23 cellular contexts compared by ENCODE assay signal in genomic region chr10:98252451-98252850, GRCh38. TPM values are rescaled to one million over a fixed set of nuclear protein-coding genes. Genes with fewer than 3 reads are reported as not detected.
A peak's percentile ranks its signal among the peaks of the same experiment; 100 is the strongest.
DNase-seq lines count a peak whose midpoint lies in the region; ATAC-seq, FAIRE-seq and TF ChIP-seq lines count a peak whose summit lies in the region.
"Had no signal": no experiment of that assay in that cellular context is flagged by ENCODE, and none has a peak within 500 bp of the region (broad histone marks: within the 10 kb centered on the region; RNA-seq: fewer than 3 reads in every experiment).

No MANE protein-coding gene starts in this region.

- H3K9ac ChIP-seq in BLaER1: no peak overlapping the region
- H3K9ac ChIP-seq in GM23248: no peak overlapping the region
- H3K9ac ChIP-seq in GM12878 (ENCODE audit: control insufficient read depth, insufficient read depth, low read length): no peak overlapping the region
- no peak overlapping the region for H3K9ac ChIP-seq in mesenchymal stem cell (ENCODE audit: low read length)

- no peak for TF ChIP-seq RAD21 in GM12878 (IDR thresholded peaks at IDR 0.05; ENCODE audit: insufficient read depth, low read depth, low read length)

- H3K14ac ChIP-seq in mesenchymal stem cell (ENCODE audit: low read length in 2 of 2): no peak overlapping the region

- DNase-seq in GM23248: no peak
- DNase-seq in GM12878 (ENCODE audit: low read depth, low spot score): no peak
- no peak for DNase-seq in mesenchymal stem cell
- DNase-seq in activated CD4-positive, alpha-beta memory T cell treated with anti-CD3 and anti-CD28 coated beads, Interleukin-2, amount 10 ng/mL, durations not matched to agents 7 days and 5 days: no peak
- DNase-seq in aorta: no peak
- DNase-seq: BE2C; CD4-positive, CD25-positive, alpha-beta regulatory T cell; COR-L47; DMS 273 treated with DMSO at 0.1 percent for 48 hours; Karpas-422; NCI-H1417 treated with DMSO at 0.1 percent for 48 hours; NCI-H187 treated with DMSO at 0.1 percent for 48 hours; NCI-H2107; SIG-M5 had no signal

- H3K27ac ChIP-seq in BLaER1: peak overlapping the region; percentile 50; the same call in 1 of the 2 replicates
- 0 out of 2 replicates have a peak overlapping the region, but pooled peaks have one; percentile 2 for H3K27ac ChIP-seq in GM23248
- no peak overlapping the region for H3K27ac ChIP-seq in GM12878 (ENCODE audit: control insufficient read depth, insufficient read depth)
- no peak overlapping the region for H3K27ac ChIP-seq in mesenchymal stem cell (ENCODE audit: low read length, poor library complexity, severe bottlenecking)
- H3K27ac ChIP-seq in aorta (ENCODE audit: low read depth in 1 of 2, low read length in 2 of 2): no peak overlapping the region

- POLR2A ChIA-PET in GM12878 (lab: Charles Lee): no interaction called here
- POLR2A ChIA-PET in activated CD4-positive, alpha-beta memory T cell treated with anti-CD3 and anti-CD28 coated beads, Interleukin-2, amount 10 ng/mL, durations not matched to agents 7 days and 5 days (lab: Charles Lee): no interaction called here

- H2BK12ac ChIP-seq in mesenchymal stem cell (ENCODE audit: low read length in 2 of 2): no peak overlapping the region

- RAD21 ChIA-PET in GM12878 (lab: Charles Lee; ENCODE audit: unreplicated experiment): no interaction called here

- H2AK5ac ChIP-seq in mesenchymal stem cell (ENCODE audit: low read length, severe bottlenecking): no peak overlapping the region

- H4K20me1 ChIP-seq in BLaER1 (peaks cover 4% of the 10 kb centered on the region), GM23248 (ENCODE audit: insufficient read depth) (no peaks in the 10 kb centered on the region), GM12878 (ENCODE audit: control insufficient read depth, insufficient read depth) (no peaks in the 10 kb centered on the region; the same call in 1 of the 2 replicates)

- in situ Hi-C loops in GM23248 (cut with MboI) (no loop called here), GM12878 (cut with MboI) (no loop called here)

- H3K18ac ChIP-seq in mesenchymal stem cell (ENCODE audit: low read depth in 1 of 2, low read length in 2 of 2): no peak overlapping the region

- no peak overlapping the region for H3K4ac ChIP-seq in mesenchymal stem cell (ENCODE audit: low read depth in 1 of 2, low read length in 2 of 2)

- H3K9me2 ChIP-seq in GM23248 (ENCODE audit: insufficient read depth): no peaks in the 10 kb centered on the region

- peaks cover 50% of the 10 kb centered on the region for H3K4me1 ChIP-seq in BLaER1
- H3K4me1 ChIP-seq in GM23248 (ENCODE audit: insufficient read depth): peaks cover under 1% of the 10 kb centered on the region; the same call in 1 of the 2 replicates
- no peaks in the 10 kb centered on the region for H3K4me1 ChIP-seq in GM12878 (ENCODE audit: control insufficient read depth, insufficient read depth, low read length)
- H3K4me1 ChIP-seq in mesenchymal stem cell (ENCODE audit: control insufficient read depth, insufficient read depth, low read depth, low read length): peaks cover 9% of the 10 kb centered on the region
- no peaks in the 10 kb centered on the region for H3K4me1 ChIP-seq in aorta (ENCODE audit: control insufficient read depth in 1 of 2, insufficient read depth in 2 of 2, low read length in 2 of 2)
- H3K4me1 ChIP-seq: BE2C had no signal

- H2AFZ ChIP-seq in GM23248 (no peak overlapping the region), GM12878 (ENCODE audit: control insufficient read depth, low read depth, low read length) (no peak overlapping the region), mesenchymal stem cell (ENCODE audit: low read depth, low read length) (no peak overlapping the region)

- intact Hi-C loops in GM12878 (cut with micrococcal nuclease; ENCODE audit: unreplicated experiment): no loop called here
- intact Hi-C loops in aorta (cut with DNase I): no loop called here

- no TSS peak for BruUV-seq in GM12878 (replicated peaks; lab: Mats Ljungman, UMichigan)

- 97 to 100% methylated on average over 7 of the region's 7 CpGs for WGBS in GM23248 (ENCODE audit: low coverage in 1 of 2, low lambda C conversion rate in 2 of 2, missing lambda C conversion rate in 2 of 2), 2 experiments
- 99% methylated on average over 7 of the region's 7 CpGs for WGBS in GM12878 (ENCODE audit: insufficient coverage, insufficient replicate concordance, low lambda C conversion rate, missing lambda C conversion rate)
- WGBS in mesenchymal stem cell: 96% methylated on average over 7 of the region's 7 CpGs
- 81 to 82% methylated on average over 7 of the region's 7 CpGs for WGBS in aorta, 2 donors

- H3K9me3 ChIP-seq in BLaER1 (no peaks in the 10 kb centered on the region), GM23248 (ENCODE audit: low read depth) (no peaks in the 10 kb centered on the region), GM12878 (replicated peaks; ENCODE audit: control insufficient read depth, insufficient read depth, low read length) (no peaks in the 10 kb centered on the region), mesenchymal stem cell (ENCODE audit: control insufficient read depth, low read length) (no peaks in the 10 kb centered on the region), aorta (ENCODE audit: control insufficient read depth, low read length) (no peaks in the 10 kb centered on the region)
- H3K9me3 ChIP-seq: BE2C had no signal

- H3K36me3 ChIP-seq in BLaER1 (peaks cover 50% of the 10 kb centered on the region), GM23248 (ENCODE audit: low read depth) (peaks cover 70% of the 10 kb centered on the region), GM12878 (ENCODE audit: control insufficient read depth in 2 of 2, insufficient read depth in 2 of 2, low read length in 1 of 2) (peaks cover 1 to 7% of the 10 kb centered on the region in 2 experiments; a peak in 2 of 4 replicates), mesenchymal stem cell (ENCODE audit: control insufficient read depth in 1 of 2, insufficient read depth in 2 of 2, low read depth in 1 of 2, low read length in 2 of 2) (peaks cover 55 to 94% of the 10 kb centered on the region in 2 experiments), aorta (ENCODE audit: control insufficient read depth in 1 of 2, insufficient read depth in 2 of 2, low read length in 1 of 2) (peaks cover 0 to 10% of the 10 kb centered on the region in 2 donors)
- H3K36me3 ChIP-seq: BE2C had no signal

- no peak overlapping the region for H3K4me3 Mint-ChIP-seq in activated CD4-positive, alpha-beta memory T cell treated with anti-CD3 and anti-CD28 coated beads, Interleukin-2, amount 10 ng/mL, durations not matched to agents 7 days and 5 days
- no peak overlapping the region for H3K4me3 Mint-ChIP-seq in stimulated activated memory B cell treated with anti-CD40 and anti-IgM and Interleukin-4, amounts not matched to agents 10 μg/mL and 1 μg/mL and 100 μg/mL, for 72 hours
- H3K4me3 Mint-ChIP-seq: CD4-positive, CD25-positive, alpha-beta regulatory T cell; T-cell had no signal

- no peak for FAIRE-seq in GM12878 (lab: Jason Lieb, UNC)
- FAIRE-seq: GM12892, H1 had no signal

- H4K91ac ChIP-seq in mesenchymal stem cell (ENCODE audit: low read length): no peak overlapping the region

- H3K27me3 ChIP-seq in BLaER1 (no peaks in the 10 kb centered on the region), GM23248 (replicated peaks; ENCODE audit: insufficient read depth) (no peaks in the 10 kb centered on the region), GM12878 (replicated peaks in 1 of 2; ENCODE audit: control insufficient read depth in 2 of 2, insufficient read depth in 2 of 2, low read length in 1 of 2) (no peaks in the 10 kb centered on the region), mesenchymal stem cell (ENCODE audit: control insufficient read depth in 1 of 2, insufficient read depth in 1 of 2, low read length in 2 of 2) (no peaks in the 10 kb centered on the region), aorta (ENCODE audit: control insufficient read depth in 1 of 2, insufficient read depth in 2 of 2, low read length in 1 of 2) (no peaks in the 10 kb centered on the region)
- H3K27me3 ChIP-seq: BE2C had no signal

- SMC1A ChIA-PET in GM12878 (lab: Charles Lee; ENCODE audit: uncharacterized antibody, unreplicated experiment): no interaction called here

- H3K36me3 Mint-ChIP-seq in activated CD4-positive, alpha-beta memory T cell treated with anti-CD3 and anti-CD28 coated beads, Interleukin-2, amount 10 ng/mL, durations not matched to agents 7 days and 5 days (ENCODE audit: low read depth): peaks cover 12% of the 10 kb centered on the region
- peaks cover 71% of the 10 kb centered on the region for H3K36me3 Mint-ChIP-seq in stimulated activated memory B cell treated with anti-CD40 and anti-IgM and Interleukin-4, amounts not matched to agents 10 μg/mL and 1 μg/mL and 100 μg/mL, for 72 hours

- H3K4me1 Mint-ChIP-seq in activated CD4-positive, alpha-beta memory T cell treated with anti-CD3 and anti-CD28 coated beads, Interleukin-2, amount 10 ng/mL, durations not matched to agents 7 days and 5 days: no peaks in the 10 kb centered on the region
- H3K4me1 Mint-ChIP-seq in stimulated activated memory B cell treated with anti-CD40 and anti-IgM and Interleukin-4, amounts not matched to agents 10 μg/mL and 1 μg/mL and 100 μg/mL, for 72 hours: no peaks in the 10 kb centered on the region
- H3K4me1 Mint-ChIP-seq: IgD-negative memory B cell, T-cell had no signal

- TF ChIP-seq EP300 in GM12878 (IDR thresholded peaks at IDR 0.05; ENCODE audit: borderline replicate concordance in 1 of 2, control insufficient read depth in 1 of 2, low read depth in 2 of 2, low read length in 2 of 2): no peak

- H3K4me2 ChIP-seq in BLaER1 (no peak overlapping the region), GM23248 (ENCODE audit: unreplicated experiment) (no peak overlapping the region), GM12878 (ENCODE audit: control insufficient read depth, insufficient read depth) (no peak overlapping the region), mesenchymal stem cell (ENCODE audit: low read length, poor library complexity, severe bottlenecking) (no peak overlapping the region)

- H3K4me3 ChIP-seq in BLaER1 (no peak overlapping the region), GM23248 (no peak overlapping the region), GM12878 (no peak overlapping the region), mesenchymal stem cell (ENCODE audit: insufficient read depth in 1 of 2, low read depth in 1 of 2, low read length in 2 of 2) (no peak overlapping the region), aorta (ENCODE audit: low read length in 2 of 2) (no peak overlapping the region)

- H4K8ac ChIP-seq in mesenchymal stem cell (ENCODE audit: low read length): peak overlapping the region; percentile 47

- H2BK120ac ChIP-seq in mesenchymal stem cell (ENCODE audit: low read depth, low read length): no peak overlapping the region

- H3K79me2 ChIP-seq in GM23248 (ENCODE audit: insufficient read depth) (no peaks in the 10 kb centered on the region), GM12878 (ENCODE audit: control insufficient read depth, insufficient read depth, low read length) (no peaks in the 10 kb centered on the region)

- H2BK15ac ChIP-seq in mesenchymal stem cell (ENCODE audit: low read depth, poor library complexity, severe bottlenecking): no peak overlapping the region

- peaks cover 7% of the 10 kb centered on the region for H3K79me1 ChIP-seq in mesenchymal stem cell (replicated peaks; ENCODE audit: low read length, poor library complexity, severe bottlenecking)

- peak; percentile 32; the same call in 1 of the 2 replicates for TF ChIP-seq POLR2A in GM12878 (IDR thresholded peaks at IDR 0.05; ENCODE audit: low read depth, low read length)

- ATAC-seq in GM12878 (no peak), aorta (ENCODE audit: low FRiP score) (no peak)
- no peak for ATAC-seq in stimulated activated memory B cell treated with anti-CD40 and anti-IgM and Interleukin-4, amounts not matched to agents 10 μg/mL and 1 μg/mL and 100 μg/mL, for 72 hours
- ATAC-seq: Panc1, T-cell had no signal

- peaks cover 93% of the 10 kb centered on the region for H3F3A ChIP-seq in GM23248 (ENCODE audit: insufficient read depth)

- H3K23ac ChIP-seq in mesenchymal stem cell (ENCODE audit: low read length in 2 of 2): no peak overlapping the region

- CTCF ChIA-PET in GM12878 (lab: Yijun Ruan, JAX): no interaction called here
- CTCF ChIA-PET in activated CD4-positive, alpha-beta memory T cell treated with anti-CD3 and anti-CD28 coated beads, Interleukin-2, amount 10 ng/mL, durations not matched to agents 7 days and 5 days (lab: Charles Lee): no interaction called here

- no peak for TF ChIP-seq CTCF in GM12878 (IDR thresholded peaks at IDR 0.05 in 2 of 3, conservative IDR thresholded peaks at IDR 0.05 in 1 of 3; ENCODE audit: control insufficient read depth in 2 of 3, extremely low read depth in 1 of 3, insufficient read depth in 1 of 3, low read depth in 3 of 3, low read length in 3 of 3)

- H3K27ac Mint-ChIP-seq in activated CD4-positive, alpha-beta memory T cell treated with anti-CD3 and anti-CD28 coated beads, Interleukin-2, amount 10 ng/mL, durations not matched to agents 7 days and 5 days: no peak overlapping the region
- no peak overlapping the region for H3K27ac Mint-ChIP-seq in stimulated activated memory B cell treated with anti-CD40 and anti-IgM and Interleukin-4, amounts not matched to agents 10 μg/mL and 1 μg/mL and 100 μg/mL, for 72 hours
- H3K27ac Mint-ChIP-seq: T-cell had no signal

- no peaks in the 10 kb centered on the region for H3K27me3 Mint-ChIP-seq in activated CD4-positive, alpha-beta memory T cell treated with anti-CD3 and anti-CD28 coated beads, Interleukin-2, amount 10 ng/mL, durations not matched to agents 7 days and 5 days
- H3K27me3 Mint-ChIP-seq in stimulated activated memory B cell treated with anti-CD40 and anti-IgM and Interleukin-4, amounts not matched to agents 10 μg/mL and 1 μg/mL and 100 μg/mL, for 72 hours: no peaks in the 10 kb centered on the region
- H3K27me3 Mint-ChIP-seq: CD4-positive, CD25-positive, alpha-beta regulatory T cell; IgD-negative memory B cell; T-cell had no signal

- no peak overlapping the region for H2BK5ac ChIP-seq in mesenchymal stem cell (ENCODE audit: low read depth, low read length, poor library complexity, severe bottlenecking)

- H3K9me3 Mint-ChIP-seq in activated CD4-positive, alpha-beta memory T cell treated with anti-CD3 and anti-CD28 coated beads, Interleukin-2, amount 10 ng/mL, durations not matched to agents 7 days and 5 days: no peaks in the 10 kb centered on the region
- no peaks in the 10 kb centered on the region for H3K9me3 Mint-ChIP-seq in stimulated activated memory B cell treated with anti-CD40 and anti-IgM and Interleukin-4, amounts not matched to agents 10 μg/mL and 1 μg/mL and 100 μg/mL, for 72 hours
- H3K9me3 Mint-ChIP-seq: T-cell had no signal

RNA-seq across cellular contexts. Expression of gene LOXL4, which starts 15.5 kb away (rescaled TPM):
- 496 and 507 TPM in 2 replicates for total RNA-seq in GM23248 (2014; rRNA removed; shearing (Covaris generic))
- 319 and 320 TPM in 2 replicates for polyA plus RNA-seq in GM23248 (2016; fragmentation: Nextera tagmentation; extraction: Ambion mirVana)
- not detected in 2 replicates for total RNA-seq in GM12878 (2013; cell fraction: nucleolus; rRNA removed)
- 0.05 TPM in 1 of 2 replicates, not detected in the other for total RNA-seq in GM12878 (2014; rRNA removed)
- 0.04 and 0.05 TPM in 2 replicates for total RNA-seq in GM12878 (2014; rRNA removed; fragmentation: Illumina TruSeq; extraction: Trizol)
- total RNA-seq in GM12878 (2021): not detected in 2 replicates
- polyA plus RNA-seq in GM12878 (2011; ENCODE audit: low read depth): 0.08 TPM
- polyA plus RNA-seq in GM12878 (2011; rRNA removed): not detected in 2 replicates
- not detected in 2 replicates for polyA plus RNA-seq in GM12878 (2011; cell fraction: cytosol; rRNA removed)
- polyA plus RNA-seq in GM12878 (2011; cell fraction: nucleus; rRNA removed): 0.03 TPM in 1 of 2 replicates, not detected in the other
- 0.09 and 0.20 TPM in 2 replicates for polyA plus RNA-seq in GM12878 (2012)
- polyA plus RNA-seq in GM12878 (2014; fragmentation: Illumina TruSeq; extraction: Trizol): 0.08 and 0.10 TPM in 2 replicates
- under 1 TPM; 0.02 to 0.08 TPM for polyA plus RNA-seq in GM12878 (2014; fragmentation: Nextera tagmentation; extraction: Ambion mirVana)
- polyA plus RNA-seq in GM12878 (2014; rRNA removed): 0.03 and 0.05 TPM in 2 replicates
- under 1 TPM; 0.09 to 0.12 TPM for polyA plus RNA-seq in GM12878 (2016; fragmentation: Nextera tagmentation; extraction: Ambion mirVana)
- polyA minus RNA-seq in GM12878 (2011; rRNA and poly(A)+ RNA removed): not detected in 2 replicates
- not detected in 2 replicates for polyA minus RNA-seq in GM12878 (2011; cell fraction: cytosol; rRNA and poly(A)+ RNA removed)
- not detected in 2 replicates for polyA minus RNA-seq in GM12878 (2011; cell fraction: nucleus; rRNA and poly(A)+ RNA removed)
- 4.6 TPM for polyA plus RNA-seq in mesenchymal stem cell (2013, experiment 1 of 2)
- polyA plus RNA-seq in mesenchymal stem cell (2013, experiment 2 of 2): 4.5 TPM
- total RNA-seq in activated CD4-positive, alpha-beta memory T cell treated with anti-CD3 and anti-CD28 coated beads, Interleukin-2, amount 10 ng/mL, durations not matched to agents 7 days and 5 days: not detected
- total RNA-seq in aorta: 10 to 100 TPM; 15.5 to 29.9 TPM
- 1 to 10 TPM; 3.9 to 6.7 TPM for polyA plus RNA-seq in aorta
- total RNA-seq: A673; CD4-positive, CD25-positive, alpha-beta regulatory T cell; G401 had no signal

Comparison
In these comparisons a context has a peak if more than half of its experiments do, and no peak if none do; other contexts are left out.
1. H3K27ac ChIP-seq: peak in BLaER1 (single experiment) and GM23248 (single experiment); none in GM12878 (single experiment), mesenchymal stem cell (single experiment) and aorta (0 of 2).
2. RNA of gene LOXL4, which starts 15.5 kb away (total RNA-seq): 496 to 507 TPM in GM23248; 15.5 to 29.9 TPM in aorta, 0.04 to 0.05 TPM in GM12878 and not detected in activated CD4-positive, alpha-beta memory T cell treated with anti-CD3 and anti-CD28 coated beads, Interleukin-2, amount 10 ng/mL, durations not matched to agents 7 days and 5 days; every median in the first group is over 10 times any median in the second.